8 cellular contexts compared by ENCODE assay signal in genomic region chr11:44728085-44728410, GRCh38. TPM values are rescaled to one million over a fixed set of nuclear protein-coding genes. Genes with fewer than 3 reads are reported as not detected.
DNase-seq lines count a peak whose midpoint lies in the region; ATAC-seq and TF ChIP-seq lines count a peak whose summit lies in the region.

No MANE protein-coding gene starts in this region.

- no peak overlapping the region for H3K27ac ChIP-seq in cardiac muscle cell
- H3K27ac ChIP-seq in ascending aorta = no peak overlapping the region
- H3K27ac ChIP-seq in mesodermal cell (ENCODE audit: low read depth, low read length, severe bottlenecking) = peak overlapping the region; percentile 10

- no peaks in the 10 kb centered on the region for H3K9me3 Mint-ChIP-seq in type B pancreatic cell

- H3K27me3 ChIP-seq in cardiac muscle cell = no peaks in the 10 kb centered on the region
- no peaks in the 10 kb centered on the region for H3K27me3 ChIP-seq in ascending aorta

- peaks cover 47% of the 10 kb centered on the region for H3K4me1 Mint-ChIP-seq in type B pancreatic cell (ENCODE audit: unreplicated experiment)

- WGBS in mesodermal cell (ENCODE audit: insufficient coverage in 2 of 2), 2 experiments = 0% methylated on average over 2 to 12 of the region's 14 CpGs

- H3K9me3 ChIP-seq in cardiac muscle cell (ENCODE audit: low read depth) = no peaks in the 10 kb centered on the region
- no peaks in the 10 kb centered on the region for H3K9me3 ChIP-seq in ascending aorta
- H3K9me3 ChIP-seq in mesodermal cell (ENCODE audit: control insufficient read depth, low read length) = peaks cover 7% of the 10 kb centered on the region

- peaks cover 24% of the 10 kb centered on the region for H3K27me3 Mint-ChIP-seq in type B pancreatic cell

- H3K36me3 Mint-ChIP-seq in type B pancreatic cell = no peaks in the 10 kb centered on the region

- DNase-seq in cardiac muscle cell (ENCODE audit: low read depth in 1 of 2, low spot score in 1 of 2) (no peak), left ventricle myocardium superior (no peak), ascending aorta (ENCODE audit: low spot score in 2 of 2) (no peak), type B pancreatic cell (ENCODE audit: extremely low spot score, unreplicated experiment) (no peak), COR-L47 (lab: John Stamatoyannopoulos, UW) (no peak), epidermal melanocyte (ENCODE audit: insufficient read length, low spot score) (no peak)

- H3K4me1 ChIP-seq in cardiac muscle cell (ENCODE audit: low read depth) (peaks cover 52% of the 10 kb centered on the region), ascending aorta (peaks cover 3 to 14% of the 10 kb centered on the region in 2 donors), mesodermal cell (ENCODE audit: control insufficient read depth, insufficient read depth, low read length, poor library complexity, severe bottlenecking) (peaks cover 43% of the 10 kb centered on the region)

- H3K4me3 ChIP-seq in cardiac muscle cell (peak overlapping the region; percentile 99), ascending aorta (peak overlapping the region; percentile 55 to 71), mesodermal cell (ENCODE audit: extremely low read depth, insufficient read depth, low read length, poor library complexity, severe bottlenecking) (peak overlapping the region; percentile 78)

- ATAC-seq in left ventricle myocardium superior = no peak
- ATAC-seq in HG03135 (IDR thresholded peaks at IDR 0.05; ENCODE audit: unreplicated experiment) = no peak

- TF ChIP-seq CTCF in cardiac muscle cell (IDR thresholded peaks at IDR 0.05; ENCODE audit: low read depth, low read length) (no peak), ascending aorta (IDR thresholded peaks at IDR 0.05) (no peak), type B pancreatic cell (conservative IDR thresholded peaks at IDR 0.05) (no peak)

- H3K36me3 ChIP-seq in cardiac muscle cell (no peaks in the 10 kb centered on the region), ascending aorta (no peaks in the 10 kb centered on the region), mesodermal cell (ENCODE audit: control insufficient read depth, insufficient read depth, low read length) (no peaks in the 10 kb centered on the region)

- peak overlapping the region; percentile 85 for H3K4me3 Mint-ChIP-seq in type B pancreatic cell

- intact Hi-C loops in left ventricle myocardium superior (cut with micrococcal nuclease) = loop anchor here (10.0 kb wide), 1 partner anchor 177 kb away; no protein-coding TSS in a partner anchor
- intact Hi-C loops in ascending aorta (cut with DNase I) = loop anchor here (1.0 to 10.0 kb wide), 4 partner anchors 106 to 183 kb away; no protein-coding TSS in a partner anchor

- H3K27ac Mint-ChIP-seq in type B pancreatic cell = peak overlapping the region; percentile 64

RNA-seq across cellular contexts. Expression of gene TSPAN18, which starts 1.3 kb away (rescaled TPM):
- total RNA-seq in cardiac muscle cell = 48.1 and 68.6 TPM in 2 replicates
- 82.8 and 122 TPM in 2 replicates for polyA plus RNA-seq in cardiac muscle cell
- 94.6 TPM for total RNA-seq in left ventricle myocardium superior
- total RNA-seq in ascending aorta = 21.3 TPM
- 118 TPM for polyA plus RNA-seq in mesodermal cell (2013, experiment 1 of 2)
- 97.8 TPM for polyA plus RNA-seq in mesodermal cell (2013, experiment 2 of 2)
- 29.0 and 52.8 TPM in 2 replicates for total RNA-seq in type B pancreatic cell (ENCODE audit: low replicate concordance)
